ENCODE assay signal across 27 cellular contexts in the genomic region with DNA sequence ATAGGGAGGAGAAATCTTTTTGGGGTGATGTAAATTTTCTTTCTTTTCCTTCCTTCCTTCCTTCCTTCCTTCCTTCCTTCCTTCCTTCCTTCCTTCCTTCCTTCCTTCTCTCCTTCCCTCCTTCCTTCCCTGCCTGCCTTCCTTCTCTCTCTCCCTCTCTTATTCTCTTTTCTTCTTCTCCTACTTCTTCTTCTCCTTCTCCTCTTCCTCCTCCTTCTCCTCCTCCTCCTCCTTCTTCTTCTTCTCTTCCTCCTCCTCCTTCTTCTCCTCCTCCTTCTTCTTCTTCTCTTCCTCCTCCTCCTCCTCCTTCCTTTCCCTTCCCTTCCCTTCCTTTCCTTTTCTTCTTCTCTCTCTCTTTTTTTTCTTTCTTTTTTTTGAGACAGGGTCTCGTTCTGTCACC. TPM values are rescaled to one million over a fixed set of nuclear protein-coding genes. Genes with fewer than 3 reads are reported as not detected.
DNase-seq lines count a peak whose midpoint lies in the region; ATAC-seq and TF ChIP-seq lines count a peak whose summit lies in the region.
"Had no signal": no experiment of that assay in that cellular context is flagged by ENCODE, and none has a peak within 500 bp of the region (broad histone marks: within the 10 kb centered on the region; RNA-seq: fewer than 3 reads in every experiment).

No MANE protein-coding gene starts in this region.

- 100% methylated on average over 1 of the region's 1 CpG for WGBS in testis, 2 donors

- CTCF ChIA-PET in HEK293 (lab: Yijun Ruan, JAX), result interaction anchor here (2.6 kb wide), 1 partner anchor 8 kb away, joined by 10 read pairs; no protein-coding TSS in a partner anchor

- POLR2A ChIA-PET in HEK293 (lab: Yijun Ruan, JAX), result no interaction called here

- ATAC-seq in stimulated activated memory B cell treated with anti-CD40 and anti-IgM and Interleukin-4, amounts not matched to agents 10 μg/mL and 1 μg/mL and 100 μg/mL, for 72 hours, result no peak
- ATAC-seq: GM12878 had no signal

- intact Hi-C loops in testis (cut with DNase I; ENCODE audit: low total_unique reads), result loop anchor here (10.0 kb wide), 1 partner anchor 85 kb away; the partner anchor contains the start of gene MYL12A

- H3K36me3 ChIP-seq in HEK293 (ENCODE audit: control insufficient read depth in 2 of 2, insufficient read depth in 1 of 2, low read length in 2 of 2), result no peaks in the 10 kb centered on the region
- no peaks in the 10 kb centered on the region for H3K36me3 ChIP-seq in SK-N-MC (ENCODE audit: insufficient read depth, low read length)
- H3K36me3 ChIP-seq in testis (ENCODE audit: low read depth, missing control alignments), result no peaks in the 10 kb centered on the region
- H3K36me3 ChIP-seq: BE2C, BLaER1 had no signal

- H3K27ac ChIP-seq in HEK293 (ENCODE audit: extremely low read depth, low read depth, low read length), result no peak overlapping the region
- peak overlapping the region; percentile 29 for H3K27ac ChIP-seq in SK-N-MC
- H3K27ac ChIP-seq in testis, result no peak overlapping the region
- H3K27ac ChIP-seq: BLaER1 had no signal

- H3K36me3 Mint-ChIP-seq in neural crest cell (ENCODE audit: low read depth), result no peaks in the 10 kb centered on the region
- peaks cover 12% of the 10 kb centered on the region for H3K36me3 Mint-ChIP-seq in stimulated activated memory B cell treated with anti-CD40 and anti-IgM and Interleukin-4, amounts not matched to agents 10 μg/mL and 1 μg/mL and 100 μg/mL, for 72 hours
- H3K36me3 Mint-ChIP-seq in endothelial cell (ENCODE audit: low read depth, unreplicated experiment), result no peaks in the 10 kb centered on the region
- H3K36me3 Mint-ChIP-seq: CD14-positive monocyte had no signal

- no peak overlapping the region for H3K4me3 ChIP-seq in HEK293 (ENCODE audit: low read depth, low read length)
- no peak overlapping the region for H3K4me3 ChIP-seq in SK-N-MC
- H3K4me3 ChIP-seq in testis, result no peak overlapping the region
- H3K4me3 ChIP-seq: BLaER1, GM12878 had no signal

- DNase-seq in SK-N-MC (ENCODE audit: low read depth, low spot score) (no peak), neural crest cell (ENCODE audit: low read depth, low spot score) (no peak), T-helper 1 cell (no peak), testis (no peak), endothelial cell (ENCODE audit: low spot score) (no peak), GM20000 (ENCODE audit: low spot score) (no peak)
- DNase-seq: 8988T; ACHN; BE2C; C1 segment of cervical spinal cord; CD4-positive, alpha-beta memory T cell; CD4-positive, CD25-positive, alpha-beta regulatory T cell; CD8-positive, alpha-beta memory T cell; COR-L47; DMS 273 treated with DMSO at 0.1 percent for 48 hours; DMS153; DMS53; DMS79; DND-41; EL; GDM1 had no signal

- no peak for TF ChIP-seq POLR2A in testis (IDR thresholded peaks at IDR 0.05)

- H3K4me1 Mint-ChIP-seq in neural crest cell (peaks cover 5% of the 10 kb centered on the region), endothelial cell (ENCODE audit: unreplicated experiment) (peaks cover 2% of the 10 kb centered on the region)
- H3K4me1 Mint-ChIP-seq in stimulated activated memory B cell treated with anti-CD40 and anti-IgM and Interleukin-4, amounts not matched to agents 10 μg/mL and 1 μg/mL and 100 μg/mL, for 72 hours, result peaks cover 9% of the 10 kb centered on the region
- H3K4me1 Mint-ChIP-seq: CD4-positive, alpha-beta memory T cell; CD4-positive, CD25-positive, alpha-beta regulatory T cell; CD8-positive, alpha-beta memory T cell had no signal

- H3K4me1 ChIP-seq in HEK293 (ENCODE audit: control insufficient read depth, insufficient read depth, low read length), result 0 out of 2 replicates have a peak, but pooled peaks cover 6% of the 10 kb centered on the region
- H3K4me1 ChIP-seq in testis, result peaks cover 11% of the 10 kb centered on the region
- H3K4me1 ChIP-seq: BE2C had no signal

- H3K27ac Mint-ChIP-seq in neural crest cell (ENCODE audit: unreplicated experiment), result peak overlapping the region; percentile 27
- H3K27ac Mint-ChIP-seq in stimulated activated memory B cell treated with anti-CD40 and anti-IgM and Interleukin-4, amounts not matched to agents 10 μg/mL and 1 μg/mL and 100 μg/mL, for 72 hours, result peak overlapping the region; percentile 43
- H3K27ac Mint-ChIP-seq in endothelial cell (ENCODE audit: unreplicated experiment), result no peak overlapping the region
- H3K27ac Mint-ChIP-seq: CD4-positive, alpha-beta memory T cell; CD4-positive, CD25-positive, alpha-beta regulatory T cell; CD8-positive, alpha-beta memory T cell had no signal

- H3K4me3 Mint-ChIP-seq in neural crest cell (no peak overlapping the region), endothelial cell (ENCODE audit: unreplicated experiment) (no peak overlapping the region)
- no peak overlapping the region for H3K4me3 Mint-ChIP-seq in stimulated activated memory B cell treated with anti-CD40 and anti-IgM and Interleukin-4, amounts not matched to agents 10 μg/mL and 1 μg/mL and 100 μg/mL, for 72 hours
- H3K4me3 Mint-ChIP-seq: CD14-positive monocyte; CD4-positive, alpha-beta memory T cell; CD8-positive, alpha-beta memory T cell had no signal

- TF ChIP-seq CTCF in HEK293 (tag by site-specific recombination; IDR thresholded peaks at IDR 0.05) (no peak), neural crest cell (conservative IDR thresholded peaks at IDR 0.05) (no peak), testis (IDR thresholded peaks at IDR 0.05) (no peak), endothelial cell (IDR thresholded peaks at IDR 0.05; ENCODE audit: unreplicated experiment) (no peak), GM20000 (IDR thresholded peaks at IDR 0.05; ENCODE audit: extremely low read depth, missing control alignments) (no peak)

- H3K9ac ChIP-seq in SK-N-MC (ENCODE audit: insufficient read length), result no peak overlapping the region
- H3K9ac ChIP-seq: BLaER1 had no signal

- H3K9me3 Mint-ChIP-seq in neural crest cell (no peaks in the 10 kb centered on the region), endothelial cell (ENCODE audit: unreplicated experiment) (no peaks in the 10 kb centered on the region)
- no peaks in the 10 kb centered on the region for H3K9me3 Mint-ChIP-seq in stimulated activated memory B cell treated with anti-CD40 and anti-IgM and Interleukin-4, amounts not matched to agents 10 μg/mL and 1 μg/mL and 100 μg/mL, for 72 hours
- H3K9me3 Mint-ChIP-seq: CD4-positive, alpha-beta memory T cell; CD4-positive, CD25-positive, alpha-beta regulatory T cell; CD8-positive, alpha-beta memory T cell had no signal

- H3K27me3 ChIP-seq in testis, result no peaks in the 10 kb centered on the region
- H3K27me3 ChIP-seq: BE2C, BLaER1 had no signal

- H3K27me3 Mint-ChIP-seq in neural crest cell (ENCODE audit: low read depth) (no peaks in the 10 kb centered on the region), endothelial cell (ENCODE audit: unreplicated experiment) (peaks cover 1% of the 10 kb centered on the region)
- H3K27me3 Mint-ChIP-seq in stimulated activated memory B cell treated with anti-CD40 and anti-IgM and Interleukin-4, amounts not matched to agents 10 μg/mL and 1 μg/mL and 100 μg/mL, for 72 hours, result no peaks in the 10 kb centered on the region
- H3K27me3 Mint-ChIP-seq: CD4-positive, alpha-beta memory T cell had no signal

- H3K9me3 ChIP-seq in HEK293 (ENCODE audit: control insufficient read depth, insufficient read depth, low read depth, low read length), result no peaks in the 10 kb centered on the region
- H3K9me3 ChIP-seq in SK-N-MC (ENCODE audit: low read depth, low read length), result no peaks in the 10 kb centered on the region
- H3K9me3 ChIP-seq in testis, result no peaks in the 10 kb centered on the region
- H3K9me3 ChIP-seq: BE2C, BLaER1 had no signal

TF ChIP-seq in HEK293, 187 proteins besides CTCF, POLR2A, EP300 and RAD21:
- TF ChIP-seq IKZF3 (tag by site-specific recombination; IDR thresholded peaks at IDR 0.05) (no peak), ZNF513 (tag by site-specific recombination; IDR thresholded peaks at IDR 0.05) (peak; percentile 50; the same call in 1 of the 2 replicates), ZNF366 (tag by site-specific recombination; conservative IDR thresholded peaks at IDR 0.05) (peak; percentile 85), MEIS1 (CRISPR knock-in tag; IDR thresholded peaks at IDR 0.05; ENCODE audit: borderline replicate concordance) (no peak)

RNA-seq across cellular contexts. Expression of gene MYOM1, which starts 59.9 kb away (rescaled TPM):
- total RNA-seq in neural crest cell (0.89 and 1.4 TPM in 2 replicates), testis (10 to 100 TPM in 1 of 2 donors, 1 to 10 TPM in 1; 9.1 to 19.9 TPM), endothelial cell (ENCODE audit: unreplicated experiment) (0.49 TPM)
- 16.9 TPM for polyA plus RNA-seq in testis (ENCODE audit: insufficient read depth, low read depth, low replicate concordance)
- total RNA-seq: Daoy had no signal
